ENCODE assay signal across 8 cellular contexts in genomic region chr17:8125196-8125946, GRCh38. TPM values are rescaled to one million over a fixed set of nuclear protein-coding genes. Genes with fewer than 3 reads are reported as not detected.
DNase-seq lines count a peak whose midpoint lies in the region; ATAC-seq, FAIRE-seq and TF ChIP-seq lines count a peak whose summit lies in the region.

No MANE protein-coding gene starts in this region.

- TF ChIP-seq CTCF in AG04450 (IDR thresholded peaks at IDR 0.05; ENCODE audit: low read depth, low read length) (no peak), H1 (IDR thresholded peaks at IDR 0.05; ENCODE audit: control extremely low read depth in 1 of 3, insufficient read depth in 1 of 3, low read depth in 1 of 3, low read length in 3 of 3) (no peak)

- H3K4me3 ChIP-seq in AG04450 (ENCODE audit: low read depth, low read length): peak overlapping the region; percentile 73
- H3K4me3 ChIP-seq in H1 (ENCODE audit: extremely low read depth in 1 of 4, insufficient read depth in 2 of 4, low read depth in 3 of 4, low read length in 4 of 4): peak overlapping the region; percentile 54 to 89 (median 82)
- H3K4me3 ChIP-seq in mesodermal cell (ENCODE audit: extremely low read depth, insufficient read depth, low read length, poor library complexity, severe bottlenecking): peak overlapping the region; percentile 66

- H2AK5ac ChIP-seq in H1 (ENCODE audit: low read depth, low read length): no peak overlapping the region

- H3K4ac ChIP-seq in H1 (replicated peaks; ENCODE audit: insufficient read length, low read depth, low read length): no peak overlapping the region

- H2BK12ac ChIP-seq in H1 (ENCODE audit: low read depth, low read length): no peak overlapping the region

- POLR2A ChIA-PET in AG04450 (lab: Yijun Ruan, JAX) (no interaction called here), H1 (lab: Charles Lee; ENCODE audit: partially characterized antibody) (interaction anchor here (1.1 to 7.6 kb wide), 7 partner anchors 8 to 102 kb away, joined by 3 to 49 read pairs (median 14); no protein-coding TSS in a partner anchor)

- H3K18ac ChIP-seq in H1 (ENCODE audit: extremely low read depth, low read length): no peak overlapping the region

- H3K4me1 ChIP-seq in H1 (replicated peaks in 1 of 4; ENCODE audit: control insufficient read depth in 3 of 4, insufficient read depth in 4 of 4, low read length in 3 of 4): peaks cover 0 to 24% (median 13%) of the 10 kb centered on the region in 4 experiments; a peak in 6 of 7 replicates
- peaks cover 23% of the 10 kb centered on the region for H3K4me1 ChIP-seq in mesodermal cell (ENCODE audit: control insufficient read depth, insufficient read depth, low read length, poor library complexity, severe bottlenecking)

- peaks cover 39% of the 10 kb centered on the region for H3K23me2 ChIP-seq in H1 (ENCODE audit: low read depth, low read length)

- H4K91ac ChIP-seq in H1 (replicated peaks; ENCODE audit: insufficient read length, low read length): no peak overlapping the region

- CTCF ChIA-PET in AG04450 (lab: Charles Lee): interaction anchor here (1.7 kb wide), 1 partner anchor 33 kb away, joined by 9 read pairs; no protein-coding TSS in a partner anchor
- CTCF ChIA-PET in H1 (lab: Charles Lee; ENCODE audit: partially characterized antibody): interaction anchor here (1.0 to 4.3 kb wide), 10 partner anchors 8 to 65 kb away, joined by 3 to 26 read pairs (median 4); no protein-coding TSS in a partner anchor

- H4K5ac ChIP-seq in H1 (ENCODE audit: insufficient read length, low read depth, low read length): no peak overlapping the region

- H4K20me1 ChIP-seq in H1 (replicated peaks in 1 of 2; ENCODE audit: control insufficient read depth in 1 of 2, insufficient read depth in 2 of 2, low read length in 2 of 2): peaks cover 3 to 5% of the 10 kb centered on the region in 2 experiments

- H2BK15ac ChIP-seq in H1 (ENCODE audit: low read length): no peak overlapping the region

- H3K4me2 ChIP-seq in H1 (ENCODE audit: insufficient read depth in 1 of 2, low read depth in 2 of 2, low read length in 2 of 2): peak overlapping the region; percentile 88 to 93

- H4K8ac ChIP-seq in H1 (ENCODE audit: extremely low read depth, insufficient read depth, low read length): no peak overlapping the region

- 2% methylated on average over 40 of the region's 40 CpGs; no CpG with 5 or more reads in 1 of the 2 experiments for WGBS in H1 (ENCODE audit: extremely low coverage in 1 of 2, insufficient coverage in 1 of 2, insufficient read length in 1 of 2, insufficient replicate concordance in 2 of 2, low coverage in 1 of 2, low lambda C conversion rate in 2 of 2, missing lambda C conversion rate in 1 of 2), 2 experiments
- WGBS in mesodermal cell (ENCODE audit: insufficient coverage in 2 of 2), 2 experiments: 0 to 1% methylated on average over 28 to 33 of the region's 40 CpGs

- no peak overlapping the region for H2BK5ac ChIP-seq in H1 (ENCODE audit: low read depth, low read length)

- H3K36me3 ChIP-seq in H1 (ENCODE audit: control insufficient read depth in 2 of 4, insufficient read depth in 4 of 4, low read length in 3 of 4) (no peaks in the 10 kb centered on the region), mesodermal cell (ENCODE audit: control insufficient read depth, insufficient read depth, low read length) (no peaks in the 10 kb centered on the region)

- H3K27ac ChIP-seq in AG04450 (ENCODE audit: low read depth, low read length) (no peak overlapping the region), H1 (ENCODE audit: low read depth, low read length) (no peak overlapping the region), mesodermal cell (ENCODE audit: low read depth, low read length, severe bottlenecking) (no peak overlapping the region)

- no peaks in the 10 kb centered on the region for H3K79me1 ChIP-seq in H1 (ENCODE audit: low read depth, low read length)

- H3K14ac ChIP-seq in H1 (ENCODE audit: insufficient read length): no peak overlapping the region

- ATAC-seq in GM21723 (IDR thresholded peaks at IDR 0.05; ENCODE audit: unreplicated experiment) (peak; percentile 25), GM21367 (IDR thresholded peaks at IDR 0.05; ENCODE audit: unreplicated experiment) (no peak)

- no peak for TF ChIP-seq EP300 in H1 (IDR thresholded peaks at IDR 0.05; ENCODE audit: borderline replicate concordance in 1 of 2, low read depth in 2 of 2, low read length in 2 of 2)

- no peak for TF ChIP-seq POLR2A in H1 (IDR thresholded peaks at IDR 0.05; ENCODE audit: control extremely low read depth in 1 of 2, low read depth in 2 of 2, low read length in 2 of 2)

- H3K23ac ChIP-seq in H1 (ENCODE audit: insufficient read length): no peak overlapping the region

- H2AFZ ChIP-seq in H1 (ENCODE audit: low read length): no peak overlapping the region

- no peak overlapping the region for H2BK20ac ChIP-seq in H1 (ENCODE audit: low read length)

- H3K79me2 ChIP-seq in H1 (ENCODE audit: control insufficient read depth in 1 of 2, insufficient read depth in 2 of 2, low read length in 2 of 2): no peaks in the 10 kb centered on the region

- no peak overlapping the region for H2BK120ac ChIP-seq in H1 (replicated peaks; ENCODE audit: low read depth, low read length)

- DNase-seq in AG04450 (ENCODE audit: low read depth, low spot score) (no peak), NOMO-1 treated with DMSO at 0.1 percent for 48 hours (lab: John Stamatoyannopoulos, UW; ENCODE audit: unreplicated experiment) (peak; percentile 31), H1 (ENCODE audit: low read depth in 1 of 2, low spot score in 2 of 2) (peak in 1 of 2 experiments; percentile 99)
- peak; percentile 82 to 100 (median 100) for DNase-seq in activated CD8-positive, alpha-beta memory T cell treated with anti-CD3 and anti-CD28 coated beads for 48 hours (ENCODE audit: low read depth in 2 of 3, low spot score in 2 of 3)
- DNase-seq in stimulated activated CD8-positive, alpha-beta memory T cell treated with anti-CD3 and anti-CD28 coated beads, Interleukin-15, amount 100 ng/mL, for 24 hours (ENCODE audit: low read depth): peak; percentile 96

- no peak overlapping the region for H3K9ac ChIP-seq in H1 (replicated peaks in 1 of 4; ENCODE audit: extremely low read depth in 1 of 4, low read depth in 3 of 4, low read length in 3 of 4)

- H3K27me3 ChIP-seq in AG04450 (ENCODE audit: control insufficient read depth, insufficient read depth, low read length) (peaks cover 6% of the 10 kb centered on the region), H1 (replicated peaks in 1 of 4; ENCODE audit: control insufficient read depth in 3 of 4, extremely low read depth in 1 of 4, insufficient read depth in 3 of 4, low read length in 3 of 4) (peaks cover 30 to 54% (median 51%) of the 10 kb centered on the region in 4 experiments)

- no peak for TF ChIP-seq RAD21 in H1 (IDR thresholded peaks at IDR 0.05 in 1 of 2, conservative IDR thresholded peaks at IDR 0.05 in 1 of 2; ENCODE audit: low read depth in 2 of 2, low read length in 2 of 2)

- H3K9me3 ChIP-seq in AG04450 (ENCODE audit: control insufficient read depth, insufficient read depth, low read length) (no peaks in the 10 kb centered on the region; the same call in 1 of the 2 replicates), H1 (ENCODE audit: insufficient read depth in 2 of 2, low read depth in 1 of 2, low read length in 1 of 2) (no peaks in the 10 kb centered on the region), mesodermal cell (ENCODE audit: control insufficient read depth, low read length) (no peaks in the 10 kb centered on the region)

- FAIRE-seq in H1 (lab: Jason Lieb, UNC): no peak

- no peak overlapping the region for H3K56ac ChIP-seq in H1 (replicated peaks; ENCODE audit: insufficient read length, low read depth, low read length)

RNA-seq across cellular contexts. Expression of gene HES7, which starts 1.5 kb away (rescaled TPM):
- polyA plus RNA-seq in AG04450 (2011; rRNA removed) (not detected in 2 replicates), H1 (2011; rRNA removed) (0.20 and 0.55 TPM in 2 replicates)
- not detected in 2 replicates for polyA minus RNA-seq in AG04450 (2011; rRNA and poly(A)+ RNA removed)
- 0.32 and 0.69 TPM in 2 replicates for total RNA-seq in H1 (2021; fragmentation: NEBNext Ultra II Directional; extraction: Animal tissue kit (Norgen Biotek cat#: 25700))
- polyA plus RNA-seq in H1 (2011; cell fraction: cytosol; rRNA removed): 0.30 TPM
- 1.2 TPM for polyA plus RNA-seq in H1 (2011; cell fraction: nucleus; rRNA removed)
- polyA plus RNA-seq in H1 (2012, experiment 1 of 2): 0.23 to 0.66 TPM (median 0.48 TPM) in 4 replicates
- 0.22 TPM for polyA plus RNA-seq in H1 (2012, experiment 2 of 2)
- polyA plus RNA-seq in H1 (2013, experiment 1 of 2): 0.41 TPM
- 0.15 TPM for polyA plus RNA-seq in H1 (2013, experiment 2 of 2)
- 0.09 TPM in 1 of 2 replicates, not detected in the other for polyA minus RNA-seq in H1 (2011; rRNA and poly(A)+ RNA removed)
- not detected for polyA minus RNA-seq in H1 (2011; cell fraction: cytosol; rRNA and poly(A)+ RNA removed)
- not detected for polyA minus RNA-seq in H1 (2011; cell fraction: nucleus; rRNA and poly(A)+ RNA removed)
- polyA plus RNA-seq in mesodermal cell (2013, experiment 1 of 2): 0.85 TPM
- polyA plus RNA-seq in mesodermal cell (2013, experiment 2 of 2): 0.25 TPM

RNA-seq across cellular contexts. Expression of gene ALOXE3, which starts 7.1 kb away (rescaled TPM):
- polyA plus RNA-seq in AG04450 (2011; rRNA removed) (0.04 and 0.05 TPM in 2 replicates), H1 (2011; rRNA removed) (0.26 and 0.55 TPM in 2 replicates)
- polyA minus RNA-seq in AG04450 (2011; rRNA and poly(A)+ RNA removed): 0.09 TPM in 1 of 2 replicates, not detected in the other
- total RNA-seq in H1 (2021; fragmentation: NEBNext Ultra II Directional; extraction: Animal tissue kit (Norgen Biotek cat#: 25700)): not detected in 2 replicates
- 0.17 TPM for polyA plus RNA-seq in H1 (2011; cell fraction: cytosol; rRNA removed)
- 0.40 TPM for polyA plus RNA-seq in H1 (2011; cell fraction: nucleus; rRNA removed)
- polyA plus RNA-seq in H1 (2012, experiment 1 of 2): 0.17 to 0.50 TPM (median 0.31 TPM) in 4 replicates
- 0.16 TPM for polyA plus RNA-seq in H1 (2012, experiment 2 of 2)
- polyA plus RNA-seq in H1 (2013, experiment 1 of 2): 0.34 TPM
- polyA plus RNA-seq in H1 (2013, experiment 2 of 2): 0.07 TPM
- polyA minus RNA-seq in H1 (2011; rRNA and poly(A)+ RNA removed): 0.09 and 0.27 TPM in 2 replicates
- polyA minus RNA-seq in H1 (2011; cell fraction: cytosol; rRNA and poly(A)+ RNA removed): not detected
- not detected for polyA minus RNA-seq in H1 (2011; cell fraction: nucleus; rRNA and poly(A)+ RNA removed)
- polyA plus RNA-seq in mesodermal cell (2013, experiment 1 of 2): not detected
- not detected for polyA plus RNA-seq in mesodermal cell (2013, experiment 2 of 2)

RNA-seq across cellular contexts. Expression of gene PER1, which starts 26.8 kb away (rescaled TPM):
- polyA plus RNA-seq in AG04450 (2011; rRNA removed): 3.1 and 5.5 TPM in 2 replicates
- polyA minus RNA-seq in AG04450 (2011; rRNA and poly(A)+ RNA removed): 11.4 and 19.0 TPM in 2 replicates
- 38.0 and 39.9 TPM in 2 replicates for total RNA-seq in H1 (2021; fragmentation: NEBNext Ultra II Directional; extraction: Animal tissue kit (Norgen Biotek cat#: 25700))
- polyA plus RNA-seq in H1 (2011; rRNA removed): 9.6 and 17.3 TPM in 2 replicates
- polyA plus RNA-seq in H1 (2011; cell fraction: cytosol; rRNA removed): 5.5 TPM
- polyA plus RNA-seq in H1 (2011; cell fraction: nucleus; rRNA removed): 50.0 TPM
- 17.3 to 26.6 TPM (median 24.0 TPM) in 4 replicates for polyA plus RNA-seq in H1 (2012, experiment 1 of 2)
- 19.6 TPM for polyA plus RNA-seq in H1 (2012, experiment 2 of 2)
- polyA plus RNA-seq in H1 (2013, experiment 1 of 2): 14.4 TPM
- 14.0 TPM for polyA plus RNA-seq in H1 (2013, experiment 2 of 2)
- polyA minus RNA-seq in H1 (2011; rRNA and poly(A)+ RNA removed): 17.2 and 17.7 TPM in 2 replicates
- 17.4 TPM for polyA minus RNA-seq in H1 (2011; cell fraction: cytosol; rRNA and poly(A)+ RNA removed)
- polyA minus RNA-seq in H1 (2011; cell fraction: nucleus; rRNA and poly(A)+ RNA removed): 26.4 TPM
- polyA plus RNA-seq in mesodermal cell (2013, experiment 1 of 2): 34.6 TPM
- 26.0 TPM for polyA plus RNA-seq in mesodermal cell (2013, experiment 2 of 2)

RNA-seq across cellular contexts. Expression of gene VAMP2, which starts 37.4 kb away (rescaled TPM):
- polyA plus RNA-seq in AG04450 (2011; rRNA removed): 20.8 and 24.3 TPM in 2 replicates
- polyA minus RNA-seq in AG04450 (2011; rRNA and poly(A)+ RNA removed): 9.4 and 13.1 TPM in 2 replicates
- 19.0 and 20.5 TPM in 2 replicates for total RNA-seq in H1 (2021; fragmentation: NEBNext Ultra II Directional; extraction: Animal tissue kit (Norgen Biotek cat#: 25700))
- polyA plus RNA-seq in H1 (2011; rRNA removed): 19.3 and 25.2 TPM in 2 replicates
- 20.4 TPM for polyA plus RNA-seq in H1 (2011; cell fraction: cytosol; rRNA removed)
- polyA plus RNA-seq in H1 (2011; cell fraction: nucleus; rRNA removed): 33.7 TPM
- polyA plus RNA-seq in H1 (2012, experiment 1 of 2): 26.5 to 28.0 TPM (median 26.9 TPM) in 4 replicates
- polyA plus RNA-seq in H1 (2012, experiment 2 of 2): 28.6 TPM
- polyA plus RNA-seq in H1 (2013, experiment 1 of 2): 27.3 TPM
- 25.2 TPM for polyA plus RNA-seq in H1 (2013, experiment 2 of 2)
- polyA minus RNA-seq in H1 (2011; rRNA and poly(A)+ RNA removed): 5.5 and 6.8 TPM in 2 replicates
- polyA minus RNA-seq in H1 (2011; cell fraction: cytosol; rRNA and poly(A)+ RNA removed): 5.7 TPM
- 16.5 TPM for polyA minus RNA-seq in H1 (2011; cell fraction: nucleus; rRNA and poly(A)+ RNA removed)
- polyA plus RNA-seq in mesodermal cell (2013, experiment 1 of 2): 30.2 TPM
- 27.0 TPM for polyA plus RNA-seq in mesodermal cell (2013, experiment 2 of 2)

RNA-seq across cellular contexts. Expression of gene ALOX12B, which starts 37.9 kb away (rescaled TPM):
- polyA plus RNA-seq in AG04450 (2011; rRNA removed): not detected in 2 replicates
- polyA minus RNA-seq in AG04450 (2011; rRNA and poly(A)+ RNA removed): not detected in 2 replicates
- not detected in 2 replicates for total RNA-seq in H1 (2021; fragmentation: NEBNext Ultra II Directional; extraction: Animal tissue kit (Norgen Biotek cat#: 25700))
- 0.82 and 0.86 TPM in 2 replicates for polyA plus RNA-seq in H1 (2011; rRNA removed)
- polyA plus RNA-seq in H1 (2011; cell fraction: cytosol; rRNA removed): 0.45 TPM
- 0.88 TPM for polyA plus RNA-seq in H1 (2011; cell fraction: nucleus; rRNA removed)
- 0.48 to 1.3 TPM (median 0.92 TPM) in 4 replicates for polyA plus RNA-seq in H1 (2012, experiment 1 of 2)
- 0.96 TPM for polyA plus RNA-seq in H1 (2012, experiment 2 of 2)
- polyA plus RNA-seq in H1 (2013, experiment 1 of 2): 0.12 TPM
- 0.26 TPM for polyA plus RNA-seq in H1 (2013, experiment 2 of 2)
- 0.41 and 0.82 TPM in 2 replicates for polyA minus RNA-seq in H1 (2011; rRNA and poly(A)+ RNA removed)
- not detected for polyA minus RNA-seq in H1 (2011; cell fraction: cytosol; rRNA and poly(A)+ RNA removed)
- polyA minus RNA-seq in H1 (2011; cell fraction: nucleus; rRNA and poly(A)+ RNA removed): not detected
- not detected for polyA plus RNA-seq in mesodermal cell (2013, experiment 1 of 2)
- polyA plus RNA-seq in mesodermal cell (2013, experiment 2 of 2): not detected
